In the genomic region with DNA sequence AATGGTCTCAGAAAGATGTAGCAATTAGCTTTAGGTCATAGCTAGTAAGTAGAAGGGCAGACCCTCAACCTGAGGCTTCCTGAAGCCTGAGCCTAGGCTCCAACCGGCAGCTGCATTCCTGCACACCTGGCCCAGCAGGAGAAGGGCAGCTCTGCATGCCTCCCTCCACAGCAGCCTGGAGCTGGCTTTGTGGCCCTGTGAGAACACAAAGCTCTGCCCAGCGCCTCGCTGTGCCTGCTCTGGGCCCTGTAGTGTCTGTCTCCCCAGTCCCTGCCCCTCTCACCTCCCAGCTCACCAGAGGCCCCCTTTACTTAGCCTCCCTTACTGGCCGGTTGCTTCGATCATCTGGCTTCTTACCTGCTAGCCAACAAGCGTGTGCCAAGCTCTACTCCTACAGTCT, we compare ENCODE assay signal across 28 cellular contexts.
"Had no signal": no experiment of that assay in that cellular context is flagged by ENCODE, and none has a peak within 500 bp of the region (broad histone marks: within the 10 kb centered on the region; RNA-seq: fewer than 3 reads in every experiment).

No MANE protein-coding gene starts in this region.

- H3K9ac ChIP-seq: neural progenitor cell had no signal

- H3K36me3 ChIP-seq: neural progenitor cell, ovary, uterus had no signal

- H3K27me3 Mint-ChIP-seq: naive B cell; stimulated activated naive CD8-positive, alpha-beta T cell treated with anti-CD3 and anti-CD28 coated beads, Interleukin-15, amount 100 ng/mL, for 72 hours; type B pancreatic cell had no signal

- FAIRE-seq: islet of Langerhans, kidney, small intestine had no signal

- H2AFZ ChIP-seq: neural progenitor cell had no signal

- H3K27ac ChIP-seq: left lung, lower lobe of right lung, neural progenitor cell, ovary, prostate gland, sigmoid colon, tibial nerve, uterus had no signal

- H3K9me3 ChIP-seq: left lung, lower lobe of right lung, ovary, prostate gland, sigmoid colon, tibial nerve, uterus had no signal

- H3K4me1 ChIP-seq: neural progenitor cell, prostate gland had no signal

- H3K9me3 Mint-ChIP-seq: immature natural killer cell; mesothelial cell of epicardium; naive B cell; natural killer cell; nephron progenitor cell; neural progenitor cell; stimulated activated naive CD8-positive, alpha-beta T cell treated with anti-CD3 and anti-CD28 coated beads, Interleukin-15, amount 100 ng/mL, for 72 hours; type B pancreatic cell had no signal

- H3K27me3 ChIP-seq: left lung, neural progenitor cell, ovary, sigmoid colon, tibial nerve, uterus had no signal

- H3K4me3 ChIP-seq: left lung, lower lobe of right lung, neural progenitor cell, ovary, prostate gland, sigmoid colon, tibial nerve, uterus had no signal

- DNase-seq: hypothalamus; immature natural killer cell; kidney; left colon; left lung; lower lobe of right lung; mammary epithelial cell; mesendoderm; naive B cell; natural killer cell; nephron progenitor cell; ovary; retina; right cardiac atrium; sigmoid colon; small intestine; stimulated activated CD4-positive, alpha-beta T cell treated with anti-CD3 and anti-CD28 coated beads, Interleukin-2, amount 100 ng/mL, for 24 hours; stimulated activated CD4-positive, alpha-beta T cell treated with anti-CD3 and anti-CD28 coated beads, Interleukin-4, amount 100 ng/mL, for 1 hour; stimulated activated naive CD4-positive, alpha-beta T cell treated with Interleukin-2 at 50 U/mL for 16 hours; stimulated activated naive CD8-positive, alpha-beta T cell treated with anti-CD3 and anti-CD28 coated beads, Interleukin-15, amount 100 ng/mL, for 72 hours; substantia nigra; uterus had no signal

- H3K4me3 Mint-ChIP-seq: immature natural killer cell; mesothelial cell of epicardium; natural killer cell; nephron progenitor cell; neural progenitor cell; stimulated activated naive CD8-positive, alpha-beta T cell treated with anti-CD3 and anti-CD28 coated beads, Interleukin-15, amount 100 ng/mL, for 72 hours; type B pancreatic cell had no signal

- H3K27ac Mint-ChIP-seq: mesothelial cell of epicardium, natural killer cell, nephron progenitor cell, neural progenitor cell, type B pancreatic cell had no signal

- H3K4me2 ChIP-seq: neural progenitor cell had no signal

- ATAC-seq: left colon; left lung; lower lobe of right lung; natural killer cell; stimulated activated naive CD8-positive, alpha-beta T cell treated with anti-CD3 and anti-CD28 coated beads, Interleukin-15, amount 100 ng/mL, for 72 hours had no signal
